ENCODE assay signal across 2 cellular contexts in the genomic region with DNA sequence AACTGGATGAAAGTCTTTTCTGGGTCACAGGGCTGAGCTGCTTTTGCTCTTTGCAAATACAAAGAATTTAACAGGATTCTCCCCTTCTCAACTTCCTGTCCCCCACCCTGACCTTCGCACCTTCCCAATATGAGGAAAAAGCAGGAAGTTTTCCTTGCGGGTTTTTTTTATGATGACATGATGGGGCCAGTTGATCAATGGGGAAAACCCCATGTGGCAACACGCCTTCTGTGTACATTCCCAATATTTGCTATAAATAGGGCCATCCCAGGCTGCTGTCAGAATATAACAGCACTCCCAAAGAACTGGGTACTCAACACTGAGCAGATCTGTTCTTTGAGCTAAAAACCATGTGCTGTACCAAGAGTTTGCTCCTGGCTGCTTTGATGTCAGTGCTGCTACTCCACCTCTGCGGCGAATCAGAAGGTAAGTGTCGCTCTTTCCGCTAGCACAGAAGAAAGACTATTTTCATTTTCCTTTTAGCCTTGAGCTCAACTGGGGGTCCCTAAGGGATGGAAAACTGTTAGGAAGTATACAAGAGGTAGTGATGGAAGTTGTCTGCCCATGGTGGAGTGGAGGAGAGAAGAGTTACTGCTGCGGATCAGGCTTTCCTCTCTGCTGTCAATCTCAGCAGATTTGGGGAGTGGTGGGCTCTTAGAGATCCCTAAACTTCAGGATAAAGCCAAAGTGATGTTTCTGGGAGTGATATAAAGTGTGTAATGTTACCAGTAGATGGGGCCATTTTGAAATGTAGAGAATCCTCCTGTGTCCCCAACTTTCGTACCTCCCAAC.
A peak's percentile ranks its signal among the peaks of the same experiment; 100 is the strongest.
TF ChIP-seq lines count a peak whose summit lies in the region.

A gene with protein sequence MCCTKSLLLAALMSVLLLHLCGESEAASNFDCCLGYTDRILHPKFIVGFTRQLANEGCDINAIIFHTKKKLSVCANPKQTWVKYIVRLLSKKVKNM (plus strand): TSS at position 281 of the 792 bp plus-strand sequence. CDS start 70 bp downstream, at position 351.

TF ChIP-seq in HCT116, 20 proteins besides CTCF, POLR2A, EP300 and RAD21:
- TF ChIP-seq EZH2 (IDR thresholded peaks at IDR 0.05): no peak
- no peak for TF ChIP-seq ZFX (IDR thresholded peaks at IDR 0.05)
- TF ChIP-seq SIN3A (IDR thresholded peaks at IDR 0.05; ENCODE audit: low read depth): no peak
- no peak for TF ChIP-seq CEBPB (IDR thresholded peaks at IDR 0.05; ENCODE audit: low read depth)
- no peak for TF ChIP-seq FOSL1 (IDR thresholded peaks at IDR 0.05; ENCODE audit: low read depth)
- no peak for TF ChIP-seq POLR2AphosphoS5 (IDR thresholded peaks at IDR 0.05; ENCODE audit: low read depth, low read length)
- TF ChIP-seq, protein P1, sequence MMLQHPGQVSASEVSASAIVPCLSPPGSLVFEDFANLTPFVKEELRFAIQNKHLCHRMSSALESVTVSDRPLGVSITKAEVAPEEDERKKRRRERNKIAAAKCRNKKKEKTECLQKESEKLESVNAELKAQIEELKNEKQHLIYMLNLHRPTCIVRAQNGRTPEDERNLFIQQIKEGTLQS (IDR thresholded peaks at IDR 0.05): no peak
- no peak for TF ChIP-seq EGR1 (IDR thresholded peaks at IDR 0.05; ENCODE audit: low read depth)
- no peak for TF ChIP-seq YY1 (IDR thresholded peaks at IDR 0.05; ENCODE audit: extremely low read depth, insufficient replicate concordance, low read depth, low read length)
- no peak for TF ChIP-seq ZNF274 (IDR thresholded peaks at IDR 0.05; ENCODE audit: low read depth, low read length)
- no peak for TF ChIP-seq CBX3 (IDR thresholded peaks at IDR 0.05; ENCODE audit: low read depth)
- TF ChIP-seq EZH2phosphoT487 (IDR thresholded peaks at IDR 0.05; ENCODE audit: borderline replicate concordance): no peak
- no peak for TF ChIP-seq SRF (IDR thresholded peaks at IDR 0.05; ENCODE audit: low read depth)
- TF ChIP-seq, protein P2, sequence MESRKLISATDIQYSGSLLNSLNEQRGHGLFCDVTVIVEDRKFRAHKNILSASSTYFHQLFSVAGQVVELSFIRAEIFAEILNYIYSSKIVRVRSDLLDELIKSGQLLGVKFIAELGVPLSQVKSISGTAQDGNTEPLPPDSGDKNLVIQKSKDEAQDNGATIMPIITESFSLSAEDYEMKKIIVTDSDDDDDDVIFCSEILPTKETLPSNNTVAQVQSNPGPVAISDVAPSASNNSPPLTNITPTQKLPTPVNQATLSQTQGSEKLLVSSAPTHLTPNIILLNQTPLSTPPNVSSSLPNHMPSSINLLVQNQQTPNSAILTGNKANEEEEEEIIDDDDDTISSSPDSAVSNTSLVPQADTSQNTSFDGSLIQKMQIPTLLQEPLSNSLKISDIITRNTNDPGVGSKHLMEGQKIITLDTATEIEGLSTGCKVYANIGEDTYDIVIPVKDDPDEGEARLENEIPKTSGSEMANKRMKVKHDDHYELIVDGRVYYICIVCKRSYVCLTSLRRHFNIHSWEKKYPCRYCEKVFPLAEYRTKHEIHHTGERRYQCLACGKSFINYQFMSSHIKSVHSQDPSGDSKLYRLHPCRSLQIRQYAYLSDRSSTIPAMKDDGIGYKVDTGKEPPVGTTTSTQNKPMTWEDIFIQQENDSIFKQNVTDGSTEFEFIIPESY (IDR thresholded peaks at IDR 0.05; ENCODE audit: extremely low read depth, insufficient replicate concordance, low read length): no peak

TF ChIP-seq in liver, 16 proteins besides CTCF, POLR2A, EP300 and RAD21:
- TF ChIP-seq RXRA (IDR thresholded peaks at IDR 0.05): peak in 1 of 2 donors; percentile 8
- TF ChIP-seq, protein P1 (IDR thresholded peaks at IDR 0.05): no peak
- peak; percentile 23 for TF ChIP-seq HNF4G (IDR thresholded peaks at IDR 0.05)
- no peak for TF ChIP-seq GABPA (IDR thresholded peaks at IDR 0.05 in 1 of 2, conservative IDR thresholded peaks at IDR 0.05 in 1 of 2)
- TF ChIP-seq, protein P3, sequence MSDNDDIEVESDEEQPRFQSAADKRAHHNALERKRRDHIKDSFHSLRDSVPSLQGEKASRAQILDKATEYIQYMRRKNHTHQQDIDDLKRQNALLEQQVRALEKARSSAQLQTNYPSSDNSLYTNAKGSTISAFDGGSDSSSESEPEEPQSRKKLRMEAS (IDR thresholded peaks at IDR 0.05): no peak
- no peak for TF ChIP-seq FOXA1 (IDR thresholded peaks at IDR 0.05)
- TF ChIP-seq FOXA2 (IDR thresholded peaks at IDR 0.05): no peak
- peak; percentile 51 for TF ChIP-seq SP1 (IDR thresholded peaks at IDR 0.05)
- no peak for TF ChIP-seq EGR1 (IDR thresholded peaks at IDR 0.05; ENCODE audit: low read depth in 2 of 2)
- no peak for TF ChIP-seq TAF1 (conservative IDR thresholded peaks at IDR 0.05)
- TF ChIP-seq, protein P4, sequence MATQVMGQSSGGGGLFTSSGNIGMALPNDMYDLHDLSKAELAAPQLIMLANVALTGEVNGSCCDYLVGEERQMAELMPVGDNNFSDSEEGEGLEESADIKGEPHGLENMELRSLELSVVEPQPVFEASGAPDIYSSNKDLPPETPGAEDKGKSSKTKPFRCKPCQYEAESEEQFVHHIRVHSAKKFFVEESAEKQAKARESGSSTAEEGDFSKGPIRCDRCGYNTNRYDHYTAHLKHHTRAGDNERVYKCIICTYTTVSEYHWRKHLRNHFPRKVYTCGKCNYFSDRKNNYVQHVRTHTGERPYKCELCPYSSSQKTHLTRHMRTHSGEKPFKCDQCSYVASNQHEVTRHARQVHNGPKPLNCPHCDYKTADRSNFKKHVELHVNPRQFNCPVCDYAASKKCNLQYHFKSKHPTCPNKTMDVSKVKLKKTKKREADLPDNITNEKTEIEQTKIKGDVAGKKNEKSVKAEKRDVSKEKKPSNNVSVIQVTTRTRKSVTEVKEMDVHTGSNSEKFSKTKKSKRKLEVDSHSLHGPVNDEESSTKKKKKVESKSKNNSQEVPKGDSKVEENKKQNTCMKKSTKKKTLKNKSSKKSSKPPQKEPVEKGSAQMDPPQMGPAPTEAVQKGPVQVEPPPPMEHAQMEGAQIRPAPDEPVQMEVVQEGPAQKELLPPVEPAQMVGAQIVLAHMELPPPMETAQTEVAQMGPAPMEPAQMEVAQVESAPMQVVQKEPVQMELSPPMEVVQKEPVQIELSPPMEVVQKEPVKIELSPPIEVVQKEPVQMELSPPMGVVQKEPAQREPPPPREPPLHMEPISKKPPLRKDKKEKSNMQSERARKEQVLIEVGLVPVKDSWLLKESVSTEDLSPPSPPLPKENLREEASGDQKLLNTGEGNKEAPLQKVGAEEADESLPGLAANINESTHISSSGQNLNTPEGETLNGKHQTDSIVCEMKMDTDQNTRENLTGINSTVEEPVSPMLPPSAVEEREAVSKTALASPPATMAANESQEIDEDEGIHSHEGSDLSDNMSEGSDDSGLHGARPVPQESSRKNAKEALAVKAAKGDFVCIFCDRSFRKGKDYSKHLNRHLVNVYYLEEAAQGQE (IDR thresholded peaks at IDR 0.05): no peak
- no peak for TF ChIP-seq YY1 (IDR thresholded peaks at IDR 0.05)
- TF ChIP-seq JUND (IDR thresholded peaks at IDR 0.05): no peak
- TF ChIP-seq HNF4A (conservative IDR thresholded peaks at IDR 0.05): peak; percentile 15 to 50
- TF ChIP-seq NR2F2 (IDR thresholded peaks at IDR 0.05): no peak
- TF ChIP-seq, protein P2 (IDR thresholded peaks at IDR 0.05): no peak
